In the genomic region with DNA sequence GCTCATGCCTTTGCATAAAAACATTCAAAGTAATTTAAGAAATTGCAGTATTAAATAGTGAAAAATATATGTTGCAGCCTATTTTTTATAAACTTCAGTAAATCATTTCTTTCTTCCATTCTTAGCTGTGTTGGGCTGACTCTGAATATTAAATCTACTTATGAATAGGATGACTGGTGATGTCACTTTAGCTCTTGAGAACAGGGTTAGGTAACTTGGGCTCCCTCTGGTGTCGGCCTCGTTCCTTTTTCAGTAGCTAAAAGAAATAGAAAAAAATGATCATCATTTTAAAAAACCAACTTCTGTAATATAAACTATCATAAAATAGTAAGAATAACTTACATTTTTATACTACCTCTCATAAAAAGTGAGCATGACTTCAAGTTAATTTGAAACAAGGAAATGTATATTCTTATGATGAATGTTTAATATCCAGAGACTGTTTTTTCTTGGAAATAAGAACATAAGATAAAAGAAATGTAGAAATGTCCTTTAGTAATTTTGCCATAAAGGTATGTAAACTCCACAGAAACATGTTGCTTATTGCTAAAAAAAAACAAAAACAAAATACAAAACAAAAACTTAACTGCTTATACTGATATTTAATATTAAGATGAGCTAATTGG, we compare ENCODE assay signal across 8 cellular contexts. TPM values are rescaled to one million over a fixed set of nuclear protein-coding genes. Genes with fewer than 3 reads are reported as not detected.
DNase-seq lines count a peak whose midpoint lies in the region; TF ChIP-seq lines count a peak whose summit lies in the region.
"Had no signal": no experiment of that assay in that cellular context is flagged by ENCODE, and none has a peak within 500 bp of the region (broad histone marks: within the 10 kb centered on the region; RNA-seq: fewer than 3 reads in every experiment).

No MANE protein-coding gene starts in this region.

- TF ChIP-seq EP300 in neural cell (conservative IDR thresholded peaks at IDR 0.05; ENCODE audit: poor library complexity, severe bottlenecking): no peak

- H3K27me3 ChIP-seq in neural cell (ENCODE audit: insufficient read depth, low read depth, low read length): no peaks in the 10 kb centered on the region
- no peaks in the 10 kb centered on the region for H3K27me3 ChIP-seq in prostate gland (replicated peaks; ENCODE audit: insufficient read depth)

- H3K79me2 ChIP-seq in neural cell (replicated peaks; ENCODE audit: insufficient read depth, low read length): no peaks in the 10 kb centered on the region

- WGBS in prostate gland: 6% methylated on average over 2 of the region's 2 CpGs

- no peak for TF ChIP-seq POLR2A in prostate gland (IDR thresholded peaks at IDR 0.05)

- TF ChIP-seq CTCF in GM12874 (IDR thresholded peaks at IDR 0.05; ENCODE audit: insufficient read depth, low read depth, low read length) (peak; percentile 12; the same call in 1 of the 2 replicates), LNCaP clone FGC (IDR thresholded peaks at IDR 0.05; ENCODE audit: control insufficient read depth, extremely low read depth, insufficient read depth) (peak; percentile 55), epithelial cell of esophagus (IDR thresholded peaks at IDR 0.05; ENCODE audit: insufficient read depth, low read depth, low read length, missing control alignments) (peak; percentile 33), neural cell (IDR thresholded peaks at IDR 0.05; ENCODE audit: poor library complexity, severe bottlenecking) (peak; percentile 70), prostate gland (IDR thresholded peaks at IDR 0.05) (peak in 1 of 4 experiments; percentile 24)

- H3K9ac ChIP-seq in neural cell (ENCODE audit: low read length): no peak overlapping the region

- no peak overlapping the region for H3K4me3 ChIP-seq in LNCaP clone FGC (ENCODE audit: low read depth, low read length)
- no peak overlapping the region for H3K4me3 ChIP-seq in epithelial cell of esophagus (ENCODE audit: low read length)
- no peak overlapping the region for H3K4me3 ChIP-seq in neural cell (ENCODE audit: low read length)
- no peak overlapping the region for H3K4me3 ChIP-seq in prostate gland

- peak; percentile 60 for DNase-seq in LNCaP clone FGC (ENCODE audit: low read depth)
- DNase-seq in SHP77 (lab: John Stamatoyannopoulos, UW): peak; percentile 49 to 62
- peak; percentile 52 for DNase-seq in epithelial cell of esophagus (ENCODE audit: low read depth)
- no peak for DNase-seq in prostate gland (ENCODE audit: low spot score)
- no peak for DNase-seq in activated gamma-delta T cell treated with Interleukin-2 at 50 U/mL for 16 hours

- no peak overlapping the region for H2AFZ ChIP-seq in neural cell (ENCODE audit: low read depth, low read length)

- H3K27ac ChIP-seq in neural cell (ENCODE audit: low read length): no peak overlapping the region
- no peak overlapping the region for H3K27ac ChIP-seq in prostate gland

- no peaks in the 10 kb centered on the region for H4K20me1 ChIP-seq in neural cell (ENCODE audit: insufficient read depth)

- H3F3A ChIP-seq in neural cell (ENCODE audit: insufficient read depth, low read length, poor library complexity, severe bottlenecking): no peaks in the 10 kb centered on the region

- no peaks in the 10 kb centered on the region for H3K4me1 ChIP-seq in prostate gland (replicated peaks)

- H3K36me3 ChIP-seq in neural cell (ENCODE audit: insufficient read depth, low read length) (no peaks in the 10 kb centered on the region), prostate gland (no peaks in the 10 kb centered on the region)

- H3K9me2 ChIP-seq in neural cell (ENCODE audit: insufficient read depth, low read length): no peaks in the 10 kb centered on the region

- intact Hi-C loops in prostate gland (cut with DNase I): no loop called here

- H3K9me3 ChIP-seq in neural cell (ENCODE audit: low read length): no peaks in the 10 kb centered on the region
- no peaks in the 10 kb centered on the region for H3K9me3 ChIP-seq in prostate gland

- peak; percentile 76 for TF ChIP-seq RAD21 in neural cell (conservative IDR thresholded peaks at IDR 0.05)

- H3K4me2 ChIP-seq in neural cell (ENCODE audit: low read length): no peak overlapping the region

TF ChIP-seq in neural cell, 6 proteins besides CTCF, POLR2A, EP300 and RAD21:
- TF ChIP-seq, protein P1, sequence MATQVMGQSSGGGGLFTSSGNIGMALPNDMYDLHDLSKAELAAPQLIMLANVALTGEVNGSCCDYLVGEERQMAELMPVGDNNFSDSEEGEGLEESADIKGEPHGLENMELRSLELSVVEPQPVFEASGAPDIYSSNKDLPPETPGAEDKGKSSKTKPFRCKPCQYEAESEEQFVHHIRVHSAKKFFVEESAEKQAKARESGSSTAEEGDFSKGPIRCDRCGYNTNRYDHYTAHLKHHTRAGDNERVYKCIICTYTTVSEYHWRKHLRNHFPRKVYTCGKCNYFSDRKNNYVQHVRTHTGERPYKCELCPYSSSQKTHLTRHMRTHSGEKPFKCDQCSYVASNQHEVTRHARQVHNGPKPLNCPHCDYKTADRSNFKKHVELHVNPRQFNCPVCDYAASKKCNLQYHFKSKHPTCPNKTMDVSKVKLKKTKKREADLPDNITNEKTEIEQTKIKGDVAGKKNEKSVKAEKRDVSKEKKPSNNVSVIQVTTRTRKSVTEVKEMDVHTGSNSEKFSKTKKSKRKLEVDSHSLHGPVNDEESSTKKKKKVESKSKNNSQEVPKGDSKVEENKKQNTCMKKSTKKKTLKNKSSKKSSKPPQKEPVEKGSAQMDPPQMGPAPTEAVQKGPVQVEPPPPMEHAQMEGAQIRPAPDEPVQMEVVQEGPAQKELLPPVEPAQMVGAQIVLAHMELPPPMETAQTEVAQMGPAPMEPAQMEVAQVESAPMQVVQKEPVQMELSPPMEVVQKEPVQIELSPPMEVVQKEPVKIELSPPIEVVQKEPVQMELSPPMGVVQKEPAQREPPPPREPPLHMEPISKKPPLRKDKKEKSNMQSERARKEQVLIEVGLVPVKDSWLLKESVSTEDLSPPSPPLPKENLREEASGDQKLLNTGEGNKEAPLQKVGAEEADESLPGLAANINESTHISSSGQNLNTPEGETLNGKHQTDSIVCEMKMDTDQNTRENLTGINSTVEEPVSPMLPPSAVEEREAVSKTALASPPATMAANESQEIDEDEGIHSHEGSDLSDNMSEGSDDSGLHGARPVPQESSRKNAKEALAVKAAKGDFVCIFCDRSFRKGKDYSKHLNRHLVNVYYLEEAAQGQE (IDR thresholded peaks at IDR 0.05; ENCODE audit: borderline replicate concordance): no peak
- peak; percentile 82 for TF ChIP-seq SMC3 (conservative IDR thresholded peaks at IDR 0.05; ENCODE audit: poor library complexity)
TF ChIP-seq in neural cell: peak in this region for 1.

RNA-seq across cellular contexts. Expression of a gene that starts 26.8 kb away (rescaled TPM):
- 7.9 and 9.8 TPM in 2 replicates for polyA plus RNA-seq in neural cell
- 39.7 and 40.1 TPM in 2 replicates for polyA minus RNA-seq in neural cell
- total RNA-seq in prostate gland: 10 to 100 TPM in 1 of 2 donors, 1 to 10 TPM in 1; 1.1 to 21.9 TPM
- total RNA-seq: activated CD8-positive, alpha-beta memory T cell treated with anti-CD3 and anti-CD28 coated beads for 36 hours had no signal

Comparison
In these comparisons a context has a peak if more than half of its experiments do, and no peak if none do; other contexts are left out.
1. DNase-seq: peak in LNCaP clone FGC (single experiment), SHP77 (2 of 2) and epithelial cell of esophagus (single experiment); none in prostate gland (single experiment) and activated gamma-delta T cell treated with Interleukin-2 at 50 U/mL for 16 hours (single experiment).